In the genomic region with DNA sequence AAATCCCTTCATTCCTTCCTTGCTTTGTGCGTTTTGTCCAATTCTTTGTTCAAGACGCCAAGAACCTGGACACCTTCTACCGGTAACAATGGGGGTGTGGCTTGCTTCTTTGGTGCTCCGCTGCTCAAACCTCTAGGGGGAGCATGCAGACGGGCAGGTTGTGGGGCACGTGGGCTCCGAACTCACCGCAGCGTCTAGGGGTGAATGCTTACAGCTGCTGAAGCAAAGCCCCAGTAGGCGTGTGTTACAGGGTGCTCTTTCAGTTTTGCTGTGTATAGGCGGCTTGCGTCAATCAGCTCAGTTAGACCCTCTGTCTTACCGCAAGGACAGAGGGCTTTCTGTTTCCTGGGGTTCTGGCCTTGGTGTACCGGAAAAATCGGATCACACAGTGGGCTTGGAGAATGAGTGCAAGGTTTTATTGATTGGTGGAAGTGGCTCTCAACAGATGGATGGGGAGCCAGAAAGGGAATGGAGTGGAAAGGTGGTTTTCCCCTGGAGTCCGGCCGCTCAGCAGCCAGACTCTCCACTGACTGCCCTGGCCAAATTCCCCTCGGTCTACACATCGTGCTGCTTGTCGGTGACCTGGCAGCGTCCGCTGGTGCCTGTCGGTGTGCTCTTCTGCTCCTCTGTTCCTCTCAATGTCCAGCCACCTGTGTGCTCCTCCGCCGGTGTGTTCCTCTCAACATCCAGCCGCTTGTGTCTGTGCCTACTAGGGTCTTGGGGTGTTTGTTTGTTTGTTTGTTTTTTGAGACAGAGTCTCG, we compare ENCODE assay signal across 8 cellular contexts. TPM values are rescaled to one million over a fixed set of nuclear protein-coding genes. Genes with fewer than 3 reads are reported as not detected.
DNase-seq lines count a peak whose midpoint lies in the region; ATAC-seq, FAIRE-seq and TF ChIP-seq lines count a peak whose summit lies in the region.

No MANE protein-coding gene starts in this region.

- H3K36me3 ChIP-seq in small intestine (ENCODE audit: control insufficient read depth in 2 of 2, insufficient read depth in 2 of 2, low read length in 2 of 2) = no peaks in the 10 kb centered on the region

- ATAC-seq in GM18867 (IDR thresholded peaks at IDR 0.05; ENCODE audit: unreplicated experiment) = peak; percentile 95
- ATAC-seq in HG03097 (IDR thresholded peaks at IDR 0.05; ENCODE audit: low FRiP score, unreplicated experiment) = peak; percentile 89

- WGBS in small intestine, 3 donors = 50 to 55% (median 53%) methylated on average over 27 of the region's 27 CpGs

- no peaks in the 10 kb centered on the region for H3K4me1 ChIP-seq in small intestine (ENCODE audit: control insufficient read depth in 2 of 2, insufficient read depth in 1 of 2, low read depth in 1 of 2, low read length in 1 of 2)

- DNase-seq in NCI-H69 (lab: John Stamatoyannopoulos, UW) = peak; percentile 95
- peak; percentile 82 for DNase-seq in activated CD8-positive, alpha-beta memory T cell treated with anti-CD3 and anti-CD28 coated beads, Interleukin-2, amount 50 U/mL, for 48 hours
- DNase-seq in foreskin fibroblast = peak in 1 of 2 donors; percentile 34
- DNase-seq in small intestine = peak; percentile 75
- no peak for DNase-seq in ureter (ENCODE audit: low spot score)

- no peak for FAIRE-seq in small intestine (lab: Jason Lieb, UNC)

- H3K4me3 ChIP-seq in foreskin fibroblast (ENCODE audit: low read depth in 1 of 2, low read length in 2 of 2) (peak overlapping the region; percentile 60 to 64), small intestine (ENCODE audit: low read depth in 1 of 2, low read length in 2 of 2) (peak overlapping the region in 1 of 2 donors; percentile 65)

- TF ChIP-seq CTCF in 22Rv1 (IDR thresholded peaks at IDR 0.05) (peak; percentile 81), foreskin fibroblast (IDR thresholded peaks at IDR 0.05; ENCODE audit: low read depth, low read length) (peak; percentile 24)

- no peak overlapping the region; the same call in 1 of the 2 replicates for H3K27ac ChIP-seq in 22Rv1
- H3K27ac ChIP-seq in small intestine (ENCODE audit: low read depth in 1 of 2, low read length in 1 of 2) = peak overlapping the region in 1 of 2 donors; percentile 40

- no peaks in the 10 kb centered on the region for H3K9me3 ChIP-seq in small intestine (ENCODE audit: control insufficient read depth, low read depth)

- H3K27me3 ChIP-seq in small intestine (ENCODE audit: control insufficient read depth in 2 of 2, insufficient read depth in 2 of 2, low read length in 2 of 2) = no peaks in the 10 kb centered on the region

RNA-seq across cellular contexts. Expression of a gene that starts 1.2 kb away (rescaled TPM):
- 1 to 10 TPM in 1 of 3 donors, under 1 TPM in 1, not detected in 1; 0.94 to 2.2 TPM for polyA plus RNA-seq in small intestine
- total RNA-seq in ureter = 4.5 TPM

RNA-seq across cellular contexts. Expression of a gene that starts 1.3 kb away (rescaled TPM):
- polyA plus RNA-seq in small intestine = not detected
- not detected for total RNA-seq in ureter

RNA-seq across cellular contexts. Expression of a gene that starts 40.7 kb away (rescaled TPM):
- polyA plus RNA-seq in small intestine = 10 to 100 TPM in 2 of 3 donors, 1 to 10 TPM in 1; 7.5 to 11.1 (median 10.7) TPM
- total RNA-seq in ureter = 18.5 TPM

RNA-seq across cellular contexts. Expression of a gene that starts 44.6 kb away (rescaled TPM):
- 1 to 10 TPM; 1.3 to 2.0 (median 1.4) TPM for polyA plus RNA-seq in small intestine
- total RNA-seq in ureter = 4.0 TPM

RNA-seq across cellular contexts. Expression of a gene that starts 49.1 kb away (rescaled TPM):
- polyA plus RNA-seq in small intestine = under 1 TPM in 1 of 3 donors, not detected in 2; 0.48 TPM
- total RNA-seq in ureter = 1.4 TPM
